3 cellular contexts compared by ENCODE assay signal in genomic region chr3:23052230-23053019, GRCh38.
TF ChIP-seq lines count a peak whose summit lies in the region.

No MANE protein-coding gene starts in this region.

TF ChIP-seq in HEK293T, 16 proteins besides CTCF, POLR2A, EP300 and RAD21 (continued from another document):
- no peak for TF ChIP-seq PKNOX1 (IDR thresholded peaks at IDR 0.05)
- no peak for TF ChIP-seq TARDBP (IDR thresholded peaks at IDR 0.05)
- TF ChIP-seq LEF1 (IDR thresholded peaks at IDR 0.05; ENCODE audit: borderline replicate concordance): no peak
- TF ChIP-seq NFRKB (IDR thresholded peaks at IDR 0.05): no peak
- no peak for TF ChIP-seq SUZ12 (IDR thresholded peaks at IDR 0.05)
- TF ChIP-seq ARNT (IDR thresholded peaks at IDR 0.05): no peak
- no peak for TF ChIP-seq SP1 (IDR thresholded peaks at IDR 0.05)

TF ChIP-seq in WTC11, 78 proteins besides CTCF, POLR2A, EP300 and RAD21 (continued from another document):
- TF ChIP-seq ZNF425 (CRISPR knock-in tag; conservative IDR thresholded peaks at IDR 0.05) (no peak), RELA (CRISPR knock-in tag; IDR thresholded peaks at IDR 0.05; ENCODE audit: borderline replicate concordance) (no peak), ZNF121 (CRISPR knock-in tag; IDR thresholded peaks at IDR 0.05) (no peak), MAX (CRISPR knock-in tag; IDR thresholded peaks at IDR 0.05) (no peak), NR1H2 (CRISPR knock-in tag; IDR thresholded peaks at IDR 0.05) (no peak), ERG (CRISPR knock-in tag; IDR thresholded peaks at IDR 0.05) (no peak)

TF ChIP-seq in HepG2, 621 proteins besides CTCF, POLR2A, EP300 and RAD21 (continued from another document):
- TF ChIP-seq PATZ1 (CRISPR knock-in tag; IDR thresholded peaks at IDR 0.05): no peak
- TF ChIP-seq E2F5 (CRISPR knock-in tag; conservative IDR thresholded peaks at IDR 0.05): no peak
- TF ChIP-seq POGK (CRISPR knock-in tag; conservative IDR thresholded peaks at IDR 0.05): no peak
- no peak for TF ChIP-seq THAP11 (CRISPR knock-in tag; IDR thresholded peaks at IDR 0.05)
